Comparison of ENCODE assay signal across 35 cellular contexts in genomic region chr2:122445003-122445402, GRCh38.
"Had no signal": no experiment of that assay in that cellular context is flagged by ENCODE, and none has a peak within 500 bp of the region (broad histone marks: within the 10 kb centered on the region; RNA-seq: fewer than 3 reads in every experiment).

No MANE protein-coding gene starts in this region.

- H3K36me3 ChIP-seq: MG63 had no signal

- H3K4me3 ChIP-seq: MG63 had no signal

- H3K27me3 ChIP-seq: MG63 had no signal

- DNase-seq: Karpas-422, Kasumi-1, MG63, MM.1S, MV-4-11, NCI-H1048, NCI-H1092, NCI-H1092 treated with DMSO at 0.1 percent for 48 hours, NCI-H1105, NCI-H1105 treated with DMSO at 0.1 percent for 48 hours, NCI-H1417, NCI-H1417 treated with DMSO at 0.1 percent for 48 hours, NCI-H1436, NCI-H1436 treated with DMSO at 0.1 percent for 48 hours, NCI-H146, NCI-H1694, NCI-H1694 treated with DMSO at 0.1 percent for 48 hours, NCI-H187, NCI-H187 treated with DMSO at 0.1 percent for 48 hours, NCI-H1930, NCI-H2029, NCI-H2029 treated with DMSO at 0.1 percent for 48 hours, NCI-H2081, NCI-H2081 treated with DMSO at 0.1 percent for 48 hours, NCI-H2107, NCI-H2171, NCI-H2171 treated with DMSO at 0.1 percent for 48 hours, NCI-H2227 treated with DMSO at 0.1 percent for 48 hours, NCI-H226, NCI-H345, NCI-H446, NCI-H446 treated with DMSO at 0.1 percent for 48 hours, NCI-H510A, NCI-H510A treated with DMSO at 0.1 percent for 48 hours, NCI-H524 had no signal
